8 cellular contexts compared by ENCODE assay signal in the genomic region with DNA sequence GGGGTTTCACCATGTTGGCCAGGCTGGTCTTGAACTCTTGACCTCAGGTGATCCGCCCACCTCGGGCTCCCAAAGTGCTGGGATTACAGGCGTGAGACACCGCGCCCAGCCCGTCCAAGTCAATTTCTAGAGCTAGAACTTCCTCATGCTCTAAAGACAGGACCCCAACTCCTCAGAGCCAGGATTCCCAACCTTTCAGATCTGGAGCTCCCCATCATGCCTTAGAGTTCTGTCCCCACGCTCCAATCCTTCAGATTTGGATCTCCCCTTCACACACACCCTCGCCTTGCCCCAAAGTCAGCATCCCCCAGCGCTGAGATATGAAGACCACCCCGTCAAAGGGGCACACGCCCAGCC.
DNase-seq lines count a peak whose midpoint lies in the region; ATAC-seq, FAIRE-seq and TF ChIP-seq lines count a peak whose summit lies in the region.

No MANE protein-coding gene starts in this region.

- TF ChIP-seq CTCF in GM06990 (IDR thresholded peaks at IDR 0.05; ENCODE audit: insufficient read depth, low read length, poor library complexity, severe bottlenecking) (no peak), SU-DHL-6 (IDR thresholded peaks at IDR 0.05; ENCODE audit: insufficient read depth, low read length, poor library complexity, severe bottlenecking) (no peak), foreskin fibroblast (IDR thresholded peaks at IDR 0.05; ENCODE audit: low read depth, low read length) (no peak), retinal pigment epithelial cell (conservative IDR thresholded peaks at IDR 0.05; ENCODE audit: low read depth, low read length) (no peak)

- H3K79me2 ChIP-seq in SU-DHL-6 (ENCODE audit: insufficient read depth, low read length): no peaks in the 10 kb centered on the region

- no peaks in the 10 kb centered on the region for H4K20me1 ChIP-seq in SU-DHL-6 (ENCODE audit: low read depth, low read length)

- no peak overlapping the region for H2AFZ ChIP-seq in SU-DHL-6 (ENCODE audit: low read depth, low read length, severe bottlenecking)

- ATAC-seq in GM21360 (IDR thresholded peaks at IDR 0.05; ENCODE audit: unreplicated experiment) (no peak), GM21367 (IDR thresholded peaks at IDR 0.05; ENCODE audit: unreplicated experiment) (no peak)

- no peaks in the 10 kb centered on the region for H3K9me3 ChIP-seq in SU-DHL-6 (ENCODE audit: insufficient read depth, low read length)

- peak overlapping the region; percentile 40 for H3K4me2 ChIP-seq in SU-DHL-6 (ENCODE audit: low read depth, low read length, poor library complexity, severe bottlenecking)

- H3K27ac ChIP-seq in SU-DHL-6 (ENCODE audit: low read depth, low read length): no peak overlapping the region

- no peak for FAIRE-seq in GM19239 (lab: Jason Lieb, UNC)

- DNase-seq in GM06990 (ENCODE audit: extremely low read depth, insufficient read length) (no peak), foreskin fibroblast (no peak), retinal pigment epithelial cell (ENCODE audit: low read depth) (no peak), OCI-M1 (lab: John Stamatoyannopoulos, UW) (no peak), GM19239 (ENCODE audit: insufficient read length, low spot score) (no peak)

- no peak overlapping the region for H3K9ac ChIP-seq in SU-DHL-6 (ENCODE audit: low read length)

- no peaks in the 10 kb centered on the region for H3F3A ChIP-seq in SU-DHL-6 (ENCODE audit: insufficient read depth)

- H3K36me3 ChIP-seq in GM06990 (ENCODE audit: control insufficient read depth, insufficient read depth, low read length) (no peaks in the 10 kb centered on the region), SU-DHL-6 (ENCODE audit: low read length) (no peaks in the 10 kb centered on the region)

- H3K27me3 ChIP-seq in GM06990 (replicated peaks; ENCODE audit: control insufficient read depth, insufficient read depth, low read length): no peaks in the 10 kb centered on the region
- no peaks in the 10 kb centered on the region for H3K27me3 ChIP-seq in SU-DHL-6 (ENCODE audit: low read length)

- H3K4me3 ChIP-seq in GM06990 (replicated peaks; ENCODE audit: low read depth, low read length) (peak overlapping the region; percentile 61), SU-DHL-6 (ENCODE audit: insufficient read depth, low read length, poor library complexity, severe bottlenecking) (peak overlapping the region; percentile 17), foreskin fibroblast (ENCODE audit: low read depth in 1 of 2, low read length in 2 of 2) (peak overlapping the region; percentile 40 to 50), retinal pigment epithelial cell (ENCODE audit: low read length) (peak overlapping the region; percentile 62)

- no peaks in the 10 kb centered on the region for H3K9me2 ChIP-seq in SU-DHL-6 (replicated peaks; ENCODE audit: insufficient read depth, low read length)
